Comparison of ENCODE assay signal across 11 cellular contexts in genomic region chr15:55499158-55499557, GRCh38. TPM values are rescaled to one million over a fixed set of nuclear protein-coding genes. Genes with fewer than 3 reads are reported as not detected.
DNase-seq lines count a peak whose midpoint lies in the region; ATAC-seq and TF ChIP-seq lines count a peak whose summit lies in the region.
"Had no signal": no experiment of that assay in that cellular context is flagged by ENCODE, and none has a peak within 500 bp of the region (broad histone marks: within the 10 kb centered on the region; RNA-seq: fewer than 3 reads in every experiment).

No MANE protein-coding gene starts in this region.

- H3K4me3 ChIP-seq in mammary epithelial cell (replicated peaks in 1 of 3; ENCODE audit: insufficient read depth in 1 of 3, low read depth in 2 of 3, low read length in 3 of 3) (no peak overlapping the region), H7 (ENCODE audit: insufficient read depth, low read depth, low read length) (no peak overlapping the region)

- H3K36me3 ChIP-seq in mammary epithelial cell (ENCODE audit: insufficient read depth, low read length): no peaks in the 10 kb centered on the region
- no peaks in the 10 kb centered on the region for H3K36me3 ChIP-seq in H7 (replicated peaks; ENCODE audit: control insufficient read depth, insufficient read depth, low read length)
- H3K36me3 ChIP-seq: BLaER1 treated with 17β-estradiol and CSF1 and Interleukin-3, amounts not matched to agents 10 nM and 100 nM; cardiac muscle cell had no signal

- dilution Hi-C loops in mammary epithelial cell (cut with HindIII; ENCODE audit: low sequenced_read_pairs): no loop called here

- H3K27ac Mint-ChIP-seq in activated T-cell treated with anti-CD3 and anti-CD28 coated beads, Interleukin-2, amount 50 U/mL, for 72 hours: no peak overlapping the region
- no peak overlapping the region for H3K27ac Mint-ChIP-seq in stimulated activated effector memory CD8-positive, alpha-beta T cell treated with anti-CD3 and anti-CD28 coated beads, Interleukin-12 subunit alpha, Interleukin-12 subunit beta, amount 100 ng/mL, for 72 hours

- no peaks in the 10 kb centered on the region for H3K36me3 Mint-ChIP-seq in activated T-cell treated with anti-CD3 and anti-CD28 coated beads, Interleukin-2, amount 50 U/mL, for 72 hours (ENCODE audit: insufficient read depth in 2 of 2)
- no peaks in the 10 kb centered on the region for H3K36me3 Mint-ChIP-seq in stimulated activated effector memory CD8-positive, alpha-beta T cell treated with anti-CD3 and anti-CD28 coated beads, Interleukin-12 subunit alpha, Interleukin-12 subunit beta, amount 100 ng/mL, for 72 hours

- BruUV-seq in mammary epithelial cell (replicated peaks; lab: Mats Ljungman, UMichigan): TSS peak; percentile 32

- no peak for TF ChIP-seq CTCF in mammary epithelial cell (conservative IDR thresholded peaks at IDR 0.05 in 1 of 2, IDR thresholded peaks at IDR 0.05 in 1 of 2; ENCODE audit: extremely low read depth in 1 of 2, insufficient read depth in 1 of 2, low read depth in 1 of 2, low read length in 2 of 2)

- peaks cover 14% of the 10 kb centered on the region for H3K27me3 Mint-ChIP-seq in activated T-cell treated with anti-CD3 and anti-CD28 coated beads, Interleukin-2, amount 50 U/mL, for 72 hours (ENCODE audit: low read depth)

- H3K4me3 Mint-ChIP-seq in activated T-cell treated with anti-CD3 and anti-CD28 coated beads, Interleukin-2, amount 50 U/mL, for 72 hours: peak overlapping the region; percentile 87 to 91
- H3K4me3 Mint-ChIP-seq in stimulated activated effector memory CD8-positive, alpha-beta T cell treated with anti-CD3 and anti-CD28 coated beads, Interleukin-12 subunit alpha, Interleukin-12 subunit beta, amount 100 ng/mL, for 72 hours: peak overlapping the region; percentile 79

- peak overlapping the region; percentile 22 for H2AFZ ChIP-seq in mammary epithelial cell (ENCODE audit: low read depth, low read length)

- no peak overlapping the region for H3K27ac ChIP-seq in mammary epithelial cell (ENCODE audit: insufficient read depth, low read depth, low read length)
- H3K27ac ChIP-seq: BLaER1 treated with 17β-estradiol and CSF1 and Interleukin-3, amounts not matched to agents 10 nM and 100 nM; cardiac muscle cell had no signal

- 51% methylated on average over 8 of the region's 8 CpGs for WGBS in mammary epithelial cell (ENCODE audit: low coverage, missing lambda C conversion rate)

- CTCF ChIA-PET in mammary epithelial cell (lab: Charles Lee; ENCODE audit: low non-redundant PET): no interaction called here

- in situ Hi-C loops in mammary epithelial cell (cut with MboI; ENCODE audit: low sequenced_read_pairs in 2 of 2): no loop called here

- no peaks in the 10 kb centered on the region for H3K27me3 ChIP-seq in mammary epithelial cell (ENCODE audit: insufficient read depth, low read length)
- no peaks in the 10 kb centered on the region for H3K27me3 ChIP-seq in H7 (ENCODE audit: control insufficient read depth, insufficient read depth, low read length)
- H3K27me3 ChIP-seq: BLaER1 treated with 17β-estradiol and CSF1 and Interleukin-3, amounts not matched to agents 10 nM and 100 nM; cardiac muscle cell had no signal

- no peaks in the 10 kb centered on the region for H4K20me1 ChIP-seq in mammary epithelial cell (ENCODE audit: insufficient read depth, low read length)
- H4K20me1 ChIP-seq: BLaER1 treated with 17β-estradiol and CSF1 and Interleukin-3, amounts not matched to agents 10 nM and 100 nM had no signal

- H3K4me1 Mint-ChIP-seq in activated T-cell treated with anti-CD3 and anti-CD28 coated beads, Interleukin-2, amount 50 U/mL, for 72 hours (ENCODE audit: low read depth): peaks cover 12% of the 10 kb centered on the region
- no peaks in the 10 kb centered on the region for H3K4me1 Mint-ChIP-seq in stimulated activated effector memory CD8-positive, alpha-beta T cell treated with anti-CD3 and anti-CD28 coated beads, Interleukin-12 subunit alpha, Interleukin-12 subunit beta, amount 100 ng/mL, for 72 hours

- H3K4me1 ChIP-seq in mammary epithelial cell (ENCODE audit: insufficient read depth, low read length): no peaks in the 10 kb centered on the region

- H3K9ac ChIP-seq in mammary epithelial cell (ENCODE audit: insufficient read depth, low read length): no peak overlapping the region
- H3K9ac ChIP-seq: BLaER1 treated with 17β-estradiol and CSF1 and Interleukin-3, amounts not matched to agents 10 nM and 100 nM had no signal

- no peaks in the 10 kb centered on the region for H3K9me3 Mint-ChIP-seq in activated T-cell treated with anti-CD3 and anti-CD28 coated beads, Interleukin-2, amount 50 U/mL, for 72 hours
- H3K9me3 Mint-ChIP-seq in stimulated activated effector memory CD8-positive, alpha-beta T cell treated with anti-CD3 and anti-CD28 coated beads, Interleukin-12 subunit alpha, Interleukin-12 subunit beta, amount 100 ng/mL, for 72 hours: no peaks in the 10 kb centered on the region

- no peak for DNase-seq in activated T-cell treated with anti-CD3 and anti-CD28 coated beads, Interleukin-2, amount 50 U/mL, for 72 hours
- DNase-seq in activated T-cell treated with anti-CD3 and anti-CD28 coated beads, Interleukin-2, amount 50 U/mL, for 48 hours: no peak
- peak; percentile 81 for DNase-seq in NCI-H69 (lab: John Stamatoyannopoulos, UW)
- no peak for DNase-seq in mammary epithelial cell
- DNase-seq in stimulated activated effector memory CD8-positive, alpha-beta T cell treated with anti-CD3 and anti-CD28 coated beads, Interleukin-12 subunit alpha, Interleukin-12 subunit beta, amount 100 ng/mL, for 72 hours (ENCODE audit: low spot score in 2 of 2): no peak
- DNase-seq in germinal center (ENCODE audit: low spot score): no peak
- no peak for DNase-seq in H7
- DNase-seq: NCI-H1694 had no signal

- no peak for ATAC-seq in activated T-cell treated with anti-CD3 and anti-CD28 coated beads, Interleukin-2, amount 50 U/mL, for 72 hours (replicated peaks in 1 of 2)
- ATAC-seq in stimulated activated effector memory CD8-positive, alpha-beta T cell treated with anti-CD3 and anti-CD28 coated beads, Interleukin-12 subunit alpha, Interleukin-12 subunit beta, amount 100 ng/mL, for 72 hours: no peak
- no peak for ATAC-seq in GM18870 (IDR thresholded peaks at IDR 0.05; ENCODE audit: unreplicated experiment)

- no peaks in the 10 kb centered on the region for H3K9me3 ChIP-seq in mammary epithelial cell (replicated peaks; ENCODE audit: insufficient read depth, low read length)

- intact Hi-C loops in mammary epithelial cell (cut with micrococcal nuclease): no loop called here

- no peak overlapping the region for H3K4me2 ChIP-seq in mammary epithelial cell (ENCODE audit: insufficient read depth, low read depth, low read length)

- no peaks in the 10 kb centered on the region for H3K79me2 ChIP-seq in mammary epithelial cell (ENCODE audit: insufficient read depth, low read length)

RNA-seq across cellular contexts. Expression of gene DNAAF4, which starts 8.9 kb away (rescaled TPM):
- under 1 TPM; 0.50 to 0.76 TPM for total RNA-seq in activated T-cell treated with anti-CD3 and anti-CD28 coated beads, Interleukin-2, amount 50 U/mL, for 72 hours
- 1 to 10 TPM; 2.8 to 4.0 TPM for total RNA-seq in mammary epithelial cell
- polyA plus RNA-seq in mammary epithelial cell: 2.9 TPM
- not detected for polyA minus RNA-seq in mammary epithelial cell
- 0.48 and 1.1 TPM in 2 replicates for total RNA-seq in H7 (2014; rRNA removed; shearing (Covaris generic))
